8 cellular contexts compared by ENCODE assay signal in genomic region chr2:126634273-126634861, GRCh38. TPM values are rescaled to one million over a fixed set of nuclear protein-coding genes. Genes with fewer than 3 reads are reported as not detected.
DNase-seq lines count a peak whose midpoint lies in the region; ATAC-seq and TF ChIP-seq lines count a peak whose summit lies in the region.

No MANE protein-coding gene starts in this region.

- H3K56ac ChIP-seq in H9 (ENCODE audit: insufficient read length, low read depth, low read length), result no peak overlapping the region

- no peak overlapping the region for H3K23ac ChIP-seq in H9 (ENCODE audit: insufficient read length, low read depth, low read length)

- H3T11ph ChIP-seq in H9 (ENCODE audit: low read length), result no peak overlapping the region

- no peaks in the 10 kb centered on the region for H3K9me3 ChIP-seq in H9 (ENCODE audit: control insufficient read depth, low read depth, low read length)

- H3K79me1 ChIP-seq in H9 (ENCODE audit: insufficient read depth, low read depth, low read length, poor library complexity, severe bottlenecking), result no peaks in the 10 kb centered on the region

- no peak overlapping the region for H2AFZ ChIP-seq in H9 (ENCODE audit: low read length)

- H3K14ac ChIP-seq in H9 (ENCODE audit: insufficient read depth, low read length), result no peak overlapping the region

- DNase-seq in COR-L47 (lab: John Stamatoyannopoulos, UW) (peak; percentile 3), H9 (peak; percentile 40), iPS-NIHi7 (ENCODE audit: extremely low spot score) (peak; percentile 54), NCI-H1105 treated with DMSO at 0.1 percent for 48 hours (lab: John Stamatoyannopoulos, UW) (no peak), GDM1 (lab: John Stamatoyannopoulos, UW) (no peak), NCI-H524 treated with DMSO at 0.1 percent for 48 hours (lab: John Stamatoyannopoulos, UW) (no peak)
- peak; percentile 27 for DNase-seq in activated CD4-positive, alpha-beta T cell treated with anti-CD3 and anti-CD28 coated beads, Interleukin-2, amount 10 ng/mL, durations not matched to agents 7 days and 5 days

- no peak overlapping the region for H4K5ac ChIP-seq in H9 (ENCODE audit: insufficient read length, low read depth, low read length)

- no peak overlapping the region for H2BK5ac ChIP-seq in H9 (ENCODE audit: insufficient read length, low read length)

- H3K27ac Mint-ChIP-seq in H9, result no peak overlapping the region
- no peak overlapping the region for H3K27ac Mint-ChIP-seq in activated CD4-positive, alpha-beta T cell treated with anti-CD3 and anti-CD28 coated beads, Interleukin-2, amount 10 ng/mL, durations not matched to agents 7 days and 5 days
- H3K27ac Mint-ChIP-seq in stimulated activated memory B cell treated with anti-CD40 and anti-IgM and Interleukin-4, amounts not matched to agents 10 μg/mL and 1 μg/mL and 100 μg/mL, for 72 hours, result no peak overlapping the region

- no peak overlapping the region for H2BK20ac ChIP-seq in H9 (ENCODE audit: low read depth, low read length, poor library complexity, severe bottlenecking)

- no peak overlapping the region for H4K91ac ChIP-seq in H9 (ENCODE audit: insufficient read length, low read depth, low read length)

- no peaks in the 10 kb centered on the region for H3K23me2 ChIP-seq in H9 (ENCODE audit: insufficient read length, low read depth, low read length, poor library complexity, severe bottlenecking)

- H2BK120ac ChIP-seq in H9 (ENCODE audit: low read depth, low read length, poor library complexity, severe bottlenecking), result no peak overlapping the region

- no peaks in the 10 kb centered on the region for H3K27me3 ChIP-seq in H9 (ENCODE audit: insufficient read depth, low read length)

- no CpG with 5 or more reads among the region's 12 CpGs for WGBS in H9 (ENCODE audit: extremely low coverage, insufficient read length, low lambda C conversion rate)

- H3K27ac ChIP-seq in H9 (ENCODE audit: insufficient read length, low read depth, low read length), result no peak overlapping the region

- no peak overlapping the region for H3K4ac ChIP-seq in H9 (ENCODE audit: low read depth, low read length)

- H2BK15ac ChIP-seq in H9 (ENCODE audit: low read depth, low read length), result no peak overlapping the region

- no peak overlapping the region for H3K4me3 Mint-ChIP-seq in H9
- H3K4me3 Mint-ChIP-seq in activated CD4-positive, alpha-beta T cell treated with anti-CD3 and anti-CD28 coated beads, Interleukin-2, amount 10 ng/mL, durations not matched to agents 7 days and 5 days, result no peak overlapping the region
- no peak overlapping the region for H3K4me3 Mint-ChIP-seq in stimulated activated memory B cell treated with anti-CD40 and anti-IgM and Interleukin-4, amounts not matched to agents 10 μg/mL and 1 μg/mL and 100 μg/mL, for 72 hours

- no peak for ATAC-seq in stimulated activated memory B cell treated with anti-CD40 and anti-IgM and Interleukin-4, amounts not matched to agents 10 μg/mL and 1 μg/mL and 100 μg/mL, for 72 hours

- POLR2A ChIA-PET in activated CD4-positive, alpha-beta T cell treated with anti-CD3 and anti-CD28 coated beads, Interleukin-2, amount 10 ng/mL, durations not matched to agents 7 days and 5 days (lab: Charles Lee), result no interaction called here

- no peak overlapping the region for H3K4me2 ChIP-seq in H9 (ENCODE audit: insufficient read depth, insufficient read length, low read length)

- H4K8ac ChIP-seq in H9 (replicated peaks; ENCODE audit: insufficient read length, low read depth, low read length), result no peak overlapping the region

- 0 out of 4 replicates have a peak, but pooled peaks cover 0 to 5% of the 10 kb centered on the region in 2 experiments for H3K4me1 Mint-ChIP-seq in H9
- no peaks in the 10 kb centered on the region for H3K4me1 Mint-ChIP-seq in activated CD4-positive, alpha-beta T cell treated with anti-CD3 and anti-CD28 coated beads, Interleukin-2, amount 10 ng/mL, durations not matched to agents 7 days and 5 days
- H3K4me1 Mint-ChIP-seq in stimulated activated memory B cell treated with anti-CD40 and anti-IgM and Interleukin-4, amounts not matched to agents 10 μg/mL and 1 μg/mL and 100 μg/mL, for 72 hours, result peaks cover 14% of the 10 kb centered on the region

- no peak overlapping the region for H3K18ac ChIP-seq in H9 (ENCODE audit: insufficient read length, low read depth, low read length)

- no peaks in the 10 kb centered on the region for H3K79me2 ChIP-seq in H9 (ENCODE audit: insufficient read depth, low read length)

- CTCF ChIA-PET in activated CD4-positive, alpha-beta T cell treated with anti-CD3 and anti-CD28 coated beads, Interleukin-2, amount 10 ng/mL, durations not matched to agents 7 days and 5 days (lab: Charles Lee), result interaction anchor here (1.5 to 1.8 kb wide), 2 partner anchors 9 to 11 kb away, joined by 4 to 6 read pairs; no protein-coding TSS in a partner anchor

- no peaks in the 10 kb centered on the region; a peak in 2 of 5 replicates for H3K9me3 Mint-ChIP-seq in H9
- H3K9me3 Mint-ChIP-seq in activated CD4-positive, alpha-beta T cell treated with anti-CD3 and anti-CD28 coated beads, Interleukin-2, amount 10 ng/mL, durations not matched to agents 7 days and 5 days, result no peaks in the 10 kb centered on the region
- H3K9me3 Mint-ChIP-seq in stimulated activated memory B cell treated with anti-CD40 and anti-IgM and Interleukin-4, amounts not matched to agents 10 μg/mL and 1 μg/mL and 100 μg/mL, for 72 hours, result no peaks in the 10 kb centered on the region

- H2BK12ac ChIP-seq in H9 (ENCODE audit: insufficient read length, low read depth, low read length), result no peak overlapping the region

- no peaks in the 10 kb centered on the region for H4K20me1 ChIP-seq in H9 (ENCODE audit: control insufficient read depth, insufficient read depth, insufficient read length)

- no peak overlapping the region for H2AK5ac ChIP-seq in H9 (ENCODE audit: insufficient read length, low read length)

- no peaks in the 10 kb centered on the region; the same call in 1 of the 2 replicates for H3K27me3 Mint-ChIP-seq in H9 (ENCODE audit: low read depth)
- H3K27me3 Mint-ChIP-seq in activated CD4-positive, alpha-beta T cell treated with anti-CD3 and anti-CD28 coated beads, Interleukin-2, amount 10 ng/mL, durations not matched to agents 7 days and 5 days, result peaks cover 21% of the 10 kb centered on the region
- H3K27me3 Mint-ChIP-seq in stimulated activated memory B cell treated with anti-CD40 and anti-IgM and Interleukin-4, amounts not matched to agents 10 μg/mL and 1 μg/mL and 100 μg/mL, for 72 hours, result no peaks in the 10 kb centered on the region

- no peaks in the 10 kb centered on the region; a peak in 1 of 7 replicates for H3K36me3 Mint-ChIP-seq in H9 (ENCODE audit: insufficient read depth in 1 of 3, low read depth in 3 of 3)
- H3K36me3 Mint-ChIP-seq in activated CD4-positive, alpha-beta T cell treated with anti-CD3 and anti-CD28 coated beads, Interleukin-2, amount 10 ng/mL, durations not matched to agents 7 days and 5 days (ENCODE audit: low read depth), result no peaks in the 10 kb centered on the region
- no peaks in the 10 kb centered on the region for H3K36me3 Mint-ChIP-seq in stimulated activated memory B cell treated with anti-CD40 and anti-IgM and Interleukin-4, amounts not matched to agents 10 μg/mL and 1 μg/mL and 100 μg/mL, for 72 hours

- TF ChIP-seq CTCF in H9 (conservative IDR thresholded peaks at IDR 0.05), result peak; percentile 79

- H3K9ac ChIP-seq in H9 (ENCODE audit: extremely low read depth, insufficient read length, low read length), result no peak overlapping the region

- H3K4me1 ChIP-seq in H9 (ENCODE audit: insufficient read depth, low read length), result no peaks in the 10 kb centered on the region

RNA-seq across cellular contexts. Expression of gene GYPC, which starts 21.6 kb away (rescaled TPM):
- total RNA-seq in H9 (2021), result 13.6 and 14.0 TPM in 2 replicates
- total RNA-seq in activated CD4-positive, alpha-beta T cell treated with anti-CD3 and anti-CD28 coated beads, Interleukin-2, amount 10 ng/mL, durations not matched to agents 7 days and 5 days, result 100 to 1,000 TPM; 149 to 161 TPM

Comparison
In these comparisons a context has a peak if more than half of its experiments do, and no peak if none do; other contexts are left out.
1. DNase-seq: peak in COR-L47 (single experiment), H9 (single experiment), activated CD4-positive, alpha-beta T cell treated with anti-CD3 and anti-CD28 coated beads, Interleukin-2, amount 10 ng/mL, durations not matched to agents 7 days and 5 days (single experiment) and iPS-NIHi7 (single experiment); none in NCI-H1105 treated with DMSO at 0.1 percent for 48 hours (single experiment), GDM1 (single experiment) and NCI-H524 treated with DMSO at 0.1 percent for 48 hours (single experiment).